In genomic region chr3:14429237-14429636, GRCh38 we compare ENCODE assay signal across 14 cellular contexts. TPM values are rescaled to one million over a fixed set of nuclear protein-coding genes. Genes with fewer than 3 reads are reported as not detected.
DNase-seq lines count a peak whose midpoint lies in the region; ATAC-seq and TF ChIP-seq lines count a peak whose summit lies in the region.
"Had no signal": no experiment of that assay in that cellular context is flagged by ENCODE, and none has a peak within 500 bp of the region (broad histone marks: within the 10 kb centered on the region; RNA-seq: fewer than 3 reads in every experiment).

No MANE protein-coding gene starts in this region.

- no peak for TF ChIP-seq POLR2A in prostate gland (IDR thresholded peaks at IDR 0.05)

- peaks cover 97% of the 10 kb centered on the region for H3K4me1 Mint-ChIP-seq in activated T-cell treated with anti-CD3 and anti-CD28 coated beads, Interleukin-2, amount 50 U/mL, for 72 hours (ENCODE audit: low read depth)
- H3K4me1 Mint-ChIP-seq in endodermal cell, result peaks cover 29% of the 10 kb centered on the region
- peaks cover 81 to 98% of the 10 kb centered on the region in 2 donors for H3K4me1 Mint-ChIP-seq in stimulated activated naive B cell treated with anti-CD40 and anti-IgM and Interleukin-4, amounts not matched to agents 10 μg/mL and 1 μg/mL and 100 μg/mL, for 72 hours

- no peak for DNase-seq in activated T-cell treated with anti-CD3 and anti-CD28 coated beads, Interleukin-2, amount 50 U/mL, for 72 hours
- DNase-seq in activated T-cell treated with anti-CD3 and anti-CD28 coated beads for 4 hours (no peak), RWPE1 (ENCODE audit: low spot score) (no peak), endodermal cell (no peak), left colon (no peak), dedifferentiated amniotic fluid mesenchymal stem cell (ENCODE audit: extremely low spot score) (no peak), prostate gland (ENCODE audit: low spot score) (no peak)
- no peak for DNase-seq in stimulated activated naive B cell treated with anti-CD40 and anti-IgM and Interleukin-4, amounts not matched to agents 10 μg/mL and 1 μg/mL and 100 μg/mL, for 72 hours
- DNase-seq: AML-193, cerebellar nuclear complex, NCI-H2107, SHP77 had no signal

- TF ChIP-seq CTCF in RWPE1 (conservative IDR thresholded peaks at IDR 0.05; ENCODE audit: low read depth), result no peak
- TF ChIP-seq CTCF in endodermal cell (conservative IDR thresholded peaks at IDR 0.05), result no peak
- no peak for TF ChIP-seq CTCF in prostate gland (IDR thresholded peaks at IDR 0.05)

- H3K27me3 ChIP-seq in endodermal cell (ENCODE audit: control insufficient read depth, insufficient read depth, low read length, poor library complexity, severe bottlenecking), result no peaks in the 10 kb centered on the region
- no peaks in the 10 kb centered on the region for H3K27me3 ChIP-seq in prostate gland (replicated peaks; ENCODE audit: insufficient read depth)

- H3K9me3 Mint-ChIP-seq in activated T-cell treated with anti-CD3 and anti-CD28 coated beads, Interleukin-2, amount 50 U/mL, for 72 hours, result no peaks in the 10 kb centered on the region
- H3K9me3 Mint-ChIP-seq in endodermal cell, result no peaks in the 10 kb centered on the region
- H3K9me3 Mint-ChIP-seq in stimulated activated naive B cell treated with anti-CD40 and anti-IgM and Interleukin-4, amounts not matched to agents 10 μg/mL and 1 μg/mL and 100 μg/mL, for 72 hours, result no peaks in the 10 kb centered on the region

- H3K4me1 ChIP-seq in endodermal cell (ENCODE audit: control insufficient read depth, insufficient read depth, low read length) (peaks cover 7% of the 10 kb centered on the region), prostate gland (replicated peaks) (no peaks in the 10 kb centered on the region)

- H3K9ac ChIP-seq in endodermal cell (ENCODE audit: extremely low read depth, low read length, poor library complexity, severe bottlenecking), result no peak overlapping the region

- intact Hi-C loops in left colon (cut with DNase I, micrococcal nuclease) (no loop called here), prostate gland (cut with DNase I) (no loop called here)

- 89 to 93% methylated on average over 5 of the region's 5 CpGs for WGBS in endodermal cell (ENCODE audit: insufficient coverage in 1 of 2, insufficient read length in 1 of 2), 2 experiments
- 70% methylated on average over 5 of the region's 5 CpGs for WGBS in prostate gland

- peak overlapping the region; percentile 11 to 20 for H3K4me3 Mint-ChIP-seq in activated T-cell treated with anti-CD3 and anti-CD28 coated beads, Interleukin-2, amount 50 U/mL, for 72 hours
- no peak overlapping the region for H3K4me3 Mint-ChIP-seq in endodermal cell
- H3K4me3 Mint-ChIP-seq in stimulated activated naive B cell treated with anti-CD40 and anti-IgM and Interleukin-4, amounts not matched to agents 10 μg/mL and 1 μg/mL and 100 μg/mL, for 72 hours, result peak overlapping the region; percentile 50 to 56

- H3K36me3 Mint-ChIP-seq in activated T-cell treated with anti-CD3 and anti-CD28 coated beads, Interleukin-2, amount 50 U/mL, for 72 hours (ENCODE audit: insufficient read depth in 2 of 2), result no peaks in the 10 kb centered on the region
- H3K36me3 Mint-ChIP-seq in endodermal cell (ENCODE audit: low read depth), result no peaks in the 10 kb centered on the region
- H3K36me3 Mint-ChIP-seq in stimulated activated naive B cell treated with anti-CD40 and anti-IgM and Interleukin-4, amounts not matched to agents 10 μg/mL and 1 μg/mL and 100 μg/mL, for 72 hours, result peaks cover 3 to 25% of the 10 kb centered on the region in 2 donors

- POLR2A ChIA-PET in RWPE1 (lab: Yijun Ruan, JAX; ENCODE audit: low non-redundant PET), result no interaction called here

- H3K36me3 ChIP-seq in endodermal cell (ENCODE audit: control insufficient read depth, insufficient read depth, low read length) (no peaks in the 10 kb centered on the region), prostate gland (no peaks in the 10 kb centered on the region)

- CTCF ChIA-PET in RWPE1 (lab: Yijun Ruan, JAX), result interaction anchor here (0.6 kb wide), 2 partner anchors 9 to 39 kb away, joined by 3 read pairs; no protein-coding TSS in a partner anchor

- no peak overlapping the region for H3K4me3 ChIP-seq in endodermal cell (ENCODE audit: low read length)
- no peak overlapping the region for H3K4me3 ChIP-seq in prostate gland
- H3K4me3 ChIP-seq: heart left ventricle, smooth muscle cell had no signal

- H3K9me3 ChIP-seq in endodermal cell (ENCODE audit: control insufficient read depth, low read length) (no peaks in the 10 kb centered on the region), prostate gland (no peaks in the 10 kb centered on the region)
- H3K9me3 ChIP-seq: heart left ventricle had no signal

- no peak for ATAC-seq in activated T-cell treated with anti-CD3 and anti-CD28 coated beads, Interleukin-2, amount 50 U/mL, for 72 hours (replicated peaks in 1 of 2)
- ATAC-seq in stimulated activated naive B cell treated with anti-CD40 and anti-IgM and Interleukin-4, amounts not matched to agents 10 μg/mL and 1 μg/mL and 100 μg/mL, for 72 hours (replicated peaks), result no peak
- no peak for ATAC-seq in left colon
- ATAC-seq: heart left ventricle had no signal

- no peaks in the 10 kb centered on the region for H3K27me3 Mint-ChIP-seq in activated T-cell treated with anti-CD3 and anti-CD28 coated beads, Interleukin-2, amount 50 U/mL, for 72 hours (ENCODE audit: low read depth)
- H3K27me3 Mint-ChIP-seq in endodermal cell (ENCODE audit: insufficient read depth), result no peaks in the 10 kb centered on the region
- H3K27me3 Mint-ChIP-seq in stimulated activated naive B cell treated with anti-CD40 and anti-IgM and Interleukin-4, amounts not matched to agents 10 μg/mL and 1 μg/mL and 100 μg/mL, for 72 hours, result no peaks in the 10 kb centered on the region

- peak overlapping the region; percentile 26 for H3K27ac ChIP-seq in RWPE1
- no peak overlapping the region for H3K27ac ChIP-seq in endodermal cell (ENCODE audit: low read depth, low read length)
- no peak overlapping the region for H3K27ac ChIP-seq in prostate gland

- peak overlapping the region; percentile 33 for H3K27ac Mint-ChIP-seq in activated T-cell treated with anti-CD3 and anti-CD28 coated beads, Interleukin-2, amount 50 U/mL, for 72 hours
- H3K27ac Mint-ChIP-seq in endodermal cell, result peak overlapping the region; percentile 13
- H3K27ac Mint-ChIP-seq in stimulated activated naive B cell treated with anti-CD40 and anti-IgM and Interleukin-4, amounts not matched to agents 10 μg/mL and 1 μg/mL and 100 μg/mL, for 72 hours, result peak overlapping the region; percentile 91

RNA-seq across cellular contexts. Expression of gene SLC6A6, which starts 26.8 kb away (rescaled TPM):
- total RNA-seq in activated T-cell treated with anti-CD3 and anti-CD28 coated beads, Interleukin-2, amount 50 U/mL, for 72 hours, result 10 to 100 TPM; 35.4 to 39.2 TPM
- total RNA-seq in endodermal cell (10 to 100 TPM; 43.1 to 56.5 TPM), left colon (1 to 10 TPM; 6.7 to 8.3 TPM), prostate gland (10 to 100 TPM in 1 of 2 donors, 1 to 10 TPM in 1; 6.9 to 24.5 TPM)
- 25.6 TPM for polyA plus RNA-seq in endodermal cell (2013, experiment 1 of 2)
- 24.6 TPM for polyA plus RNA-seq in endodermal cell (2013, experiment 2 of 2)

Comparison
In these comparisons a context has a peak if more than half of its experiments do, and no peak if none do; other contexts are left out.
1. H3K27ac Mint-ChIP-seq: peak in every context shown above with its lines; median percentile 91 in stimulated activated naive B cell treated with anti-CD40 and anti-IgM and Interleukin-4, amounts not matched to agents 10 μg/mL and 1 μg/mL and 100 μg/mL, for 72 hours; 33 in activated T-cell treated with anti-CD3 and anti-CD28 coated beads, Interleukin-2, amount 50 U/mL, for 72 hours; 13 in endodermal cell.